8 cellular contexts compared by ENCODE assay signal in the genomic region with DNA sequence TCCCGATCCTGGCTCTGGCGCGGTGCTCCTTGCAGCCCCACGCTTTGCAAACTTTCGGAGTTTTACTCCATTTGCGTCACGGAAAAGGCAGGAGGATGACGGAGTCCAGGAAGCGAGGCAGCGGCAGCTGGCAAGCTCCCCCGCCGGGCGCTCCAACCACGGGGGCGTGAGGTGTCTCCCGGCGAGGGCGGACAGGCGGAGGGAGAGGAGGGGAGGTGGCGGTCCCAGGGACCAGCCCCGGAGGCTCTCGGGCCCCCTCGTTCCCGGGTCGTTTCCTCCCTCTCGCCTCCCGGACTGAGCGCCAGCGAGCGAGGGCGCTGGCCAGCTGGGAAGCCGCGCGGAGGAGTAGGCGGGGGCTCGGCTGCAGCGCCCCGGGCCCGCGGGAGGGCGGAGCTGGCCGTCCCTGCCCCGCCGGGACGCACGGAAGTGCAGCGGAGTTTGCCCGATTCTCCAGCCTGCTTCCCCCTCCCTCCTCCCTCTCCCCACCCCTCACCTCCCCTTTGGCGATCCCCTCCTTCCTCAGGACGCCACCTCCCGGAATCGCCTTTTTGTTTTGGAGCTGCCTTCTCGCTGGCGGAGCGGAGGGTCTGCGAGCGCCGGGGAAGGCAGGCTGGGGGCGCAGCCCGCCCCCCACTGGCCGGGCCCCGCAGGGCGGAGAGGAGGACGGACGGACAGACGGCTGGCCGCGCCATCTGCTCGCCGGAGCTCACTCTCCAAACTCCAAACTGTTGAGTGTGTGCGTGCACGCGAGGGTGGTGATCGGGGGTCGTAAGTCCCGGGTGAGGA. TPM values are rescaled to one million over a fixed set of nuclear protein-coding genes. Genes with fewer than 3 reads are reported as not detected.
A peak's percentile ranks its signal among the peaks of the same experiment; 100 is the strongest.
DNase-seq lines count a peak whose midpoint lies in the region; ATAC-seq and TF ChIP-seq lines count a peak whose summit lies in the region.

A gene with protein sequence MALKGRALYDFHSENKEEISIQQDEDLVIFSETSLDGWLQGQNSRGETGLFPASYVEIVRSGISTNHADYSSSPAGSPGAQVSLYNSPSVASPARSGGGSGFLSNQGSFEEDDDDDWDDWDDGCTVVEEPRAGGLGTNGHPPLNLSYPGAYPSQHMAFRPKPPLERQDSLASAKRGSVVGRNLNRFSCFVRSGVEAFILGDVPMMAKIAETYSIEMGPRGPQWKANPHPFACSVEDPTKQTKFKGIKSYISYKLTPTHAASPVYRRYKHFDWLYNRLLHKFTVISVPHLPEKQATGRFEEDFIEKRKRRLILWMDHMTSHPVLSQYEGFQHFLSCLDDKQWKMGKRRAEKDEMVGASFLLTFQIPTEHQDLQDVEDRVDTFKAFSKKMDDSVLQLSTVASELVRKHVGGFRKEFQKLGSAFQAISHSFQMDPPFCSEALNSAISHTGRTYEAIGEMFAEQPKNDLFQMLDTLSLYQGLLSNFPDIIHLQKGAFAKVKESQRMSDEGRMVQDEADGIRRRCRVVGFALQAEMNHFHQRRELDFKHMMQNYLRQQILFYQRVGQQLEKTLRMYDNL (plus strand): TSS at position 543 of the 786 bp plus-strand sequence. CDS start 1,191 bp downstream, outside the sequence.

- H2AFZ ChIP-seq in GM23338, result peak within 1 kb of the TSS; percentile 95
- H2AFZ ChIP-seq in OCI-LY7 (ENCODE audit: low read length), result peak within 1 kb of the TSS; percentile 57; the same call in 1 of the 2 replicates

- peak; percentile 74 for ATAC-seq in GM23338
- ATAC-seq in stimulated activated naive B cell treated with anti-CD40 and anti-IgM and Interleukin-4, amounts not matched to agents 10 μg/mL and 1 μg/mL and 100 μg/mL, for 72 hours (replicated peaks), result peak; percentile 65 to 74

- no peaks in the 10 kb centered on the region for H3K9me3 Mint-ChIP-seq in GM23338
- no peaks in the 10 kb centered on the region for H3K9me3 Mint-ChIP-seq in activated T-helper 1 cell treated with anti-CD3 and anti-CD28 coated beads, Interleukin-12 subunit alpha, Interleukin-12 subunit beta, Interleukin-2, Interleukin-4 antibody, amounts not matched to agents 30 ng/mL and 10 ng/mL and 1 ng/mL, durations not matched to agents 14 hours and 24 hours and 36 hours
- H3K9me3 Mint-ChIP-seq in stimulated activated naive B cell treated with anti-CD40 and anti-IgM and Interleukin-4, amounts not matched to agents 10 μg/mL and 1 μg/mL and 100 μg/mL, for 72 hours, result no peaks in the 10 kb centered on the region

- H3K4me3 Mint-ChIP-seq in GM23338, result peak within 1 kb of the TSS; percentile 96
- H3K4me3 Mint-ChIP-seq in activated T-helper 1 cell treated with anti-CD3 and anti-CD28 coated beads, Interleukin-12 subunit alpha, Interleukin-12 subunit beta, Interleukin-2, Interleukin-4 antibody, amounts not matched to agents 30 ng/mL and 10 ng/mL and 1 ng/mL, durations not matched to agents 14 hours and 24 hours and 36 hours, result peak within 1 kb of the TSS; percentile 89
- peak within 1 kb of the TSS; percentile 84 to 87 for H3K4me3 Mint-ChIP-seq in stimulated activated naive B cell treated with anti-CD40 and anti-IgM and Interleukin-4, amounts not matched to agents 10 μg/mL and 1 μg/mL and 100 μg/mL, for 72 hours

- H3K9ac ChIP-seq in muscle layer of colon (ENCODE audit: low read length), result peak within 1 kb of the TSS; percentile 84

- H3K9me2 ChIP-seq in GM23338 (ENCODE audit: insufficient read depth), result no peaks in the 10 kb centered on the region
- H3K9me2 ChIP-seq in OCI-LY7 (ENCODE audit: insufficient read depth, low read length), result no peaks in the 10 kb centered on the region

- H3K4me1 Mint-ChIP-seq in GM23338, result peaks cover 53% of the 10 kb centered on the region
- peaks cover 49% of the 10 kb centered on the region for H3K4me1 Mint-ChIP-seq in activated T-helper 1 cell treated with anti-CD3 and anti-CD28 coated beads, Interleukin-12 subunit alpha, Interleukin-12 subunit beta, Interleukin-2, Interleukin-4 antibody, amounts not matched to agents 30 ng/mL and 10 ng/mL and 1 ng/mL, durations not matched to agents 14 hours and 24 hours and 36 hours (ENCODE audit: low read depth)
- H3K4me1 Mint-ChIP-seq in stimulated activated naive B cell treated with anti-CD40 and anti-IgM and Interleukin-4, amounts not matched to agents 10 μg/mL and 1 μg/mL and 100 μg/mL, for 72 hours, result peaks cover 7 to 9% of the 10 kb centered on the region in 2 donors

- no TSS peak for BruUV-seq in OCI-LY7 (replicated peaks; lab: Mats Ljungman, UMichigan)

- DNase-seq in BE2C (peak; percentile 75), GM23338 (ENCODE audit: low spot score) (peak; percentile 92), OCI-LY7 (ENCODE audit: low spot score) (peak; percentile 13), fibroblast of gingiva (ENCODE audit: low read depth) (peak; percentile 91)
- DNase-seq in activated T-helper 1 cell treated with anti-CD3 and anti-CD28 coated beads, Interleukin-12 subunit alpha, Interleukin-12 subunit beta, Interleukin-2, Interleukin-4 antibody, amounts not matched to agents 30 ng/mL and 10 ng/mL and 1 ng/mL, durations not matched to agents 14 hours and 24 hours and 36 hours (ENCODE audit: low spot score), result peak; percentile 52
- peak; percentile 18 for DNase-seq in stimulated activated naive B cell treated with anti-CD40 and anti-IgM and Interleukin-4, amounts not matched to agents 10 μg/mL and 1 μg/mL and 100 μg/mL, for 72 hours
- DNase-seq in NK-92 treated with Interleukin-12 subunit alpha and Interleukin-12 subunit beta, amount 100 ng/mL, for 24 hours (lab: John Stamatoyannopoulos, UW), result no peak

- peak; percentile 61 for TF ChIP-seq CTCF in BE2C (IDR thresholded peaks at IDR 0.05; ENCODE audit: low read depth, low read length)
- peak; percentile 50 to 62 for TF ChIP-seq CTCF in GM23338 (conservative IDR thresholded peaks at IDR 0.05; ENCODE audit: low read depth in 2 of 2)
- TF ChIP-seq CTCF in OCI-LY7 (conservative IDR thresholded peaks at IDR 0.05; ENCODE audit: low read length), result peak; percentile 69

- peak within 1 kb of the TSS; percentile 99 for H3K27ac Mint-ChIP-seq in GM23338
- H3K27ac Mint-ChIP-seq in activated T-helper 1 cell treated with anti-CD3 and anti-CD28 coated beads, Interleukin-12 subunit alpha, Interleukin-12 subunit beta, Interleukin-2, Interleukin-4 antibody, amounts not matched to agents 30 ng/mL and 10 ng/mL and 1 ng/mL, durations not matched to agents 14 hours and 24 hours and 36 hours, result peak within 1 kb of the TSS; percentile 88
- peak within 1 kb of the TSS; percentile 71 for H3K27ac Mint-ChIP-seq in stimulated activated naive B cell treated with anti-CD40 and anti-IgM and Interleukin-4, amounts not matched to agents 10 μg/mL and 1 μg/mL and 100 μg/mL, for 72 hours

- peaks cover 40% of the 10 kb centered on the region for H3K79me2 ChIP-seq in GM23338 (replicated peaks; ENCODE audit: insufficient read depth)
- no peaks in the 10 kb centered on the region for H3K79me2 ChIP-seq in OCI-LY7 (ENCODE audit: insufficient read depth, low read depth, low read length)

- H3F3A ChIP-seq in GM23338 (replicated peaks; ENCODE audit: low read depth), result peaks cover 31% of the 10 kb centered on the region

- peaks cover 28% of the 10 kb centered on the region for H3K36me3 Mint-ChIP-seq in GM23338 (ENCODE audit: low read depth)
- H3K36me3 Mint-ChIP-seq in activated T-helper 1 cell treated with anti-CD3 and anti-CD28 coated beads, Interleukin-12 subunit alpha, Interleukin-12 subunit beta, Interleukin-2, Interleukin-4 antibody, amounts not matched to agents 30 ng/mL and 10 ng/mL and 1 ng/mL, durations not matched to agents 14 hours and 24 hours and 36 hours (ENCODE audit: low read depth), result peaks cover 3% of the 10 kb centered on the region
- H3K36me3 Mint-ChIP-seq in stimulated activated naive B cell treated with anti-CD40 and anti-IgM and Interleukin-4, amounts not matched to agents 10 μg/mL and 1 μg/mL and 100 μg/mL, for 72 hours, result peaks cover 0 to 2% of the 10 kb centered on the region in 2 donors

- H3K4me2 ChIP-seq in GM23338 (peak within 1 kb of the TSS; percentile 99), OCI-LY7 (ENCODE audit: low read length) (peak within 1 kb of the TSS; percentile 70)

- intact Hi-C loops in OCI-LY7 (cut with micrococcal nuclease; ENCODE audit: unreplicated experiment), result no loop called here
- intact Hi-C loops in activated T-helper 1 cell treated with anti-CD3 and anti-CD28 coated beads, Interleukin-12 subunit alpha, Interleukin-12 subunit beta, Interleukin-2, Interleukin-4 antibody, amounts not matched to agents 30 ng/mL and 10 ng/mL and 1 ng/mL, durations not matched to agents 14 hours and 24 hours and 36 hours (cut with micrococcal nuclease), result loop anchor here (1.0 to 10.0 kb wide), 3 partner anchors 8 to 1653 kb away; a partner anchor contains a TSS

- H3K27ac ChIP-seq in GM23338 (ENCODE audit: low read depth) (peak within 1 kb of the TSS; percentile 99), OCI-LY7 (ENCODE audit: low read depth, low read length, poor library complexity, severe bottlenecking) (no peak within 1 kb of the TSS), muscle layer of colon (ENCODE audit: low read depth, low read length) (peak within 1 kb of the TSS; percentile 98)

- H3K36me3 ChIP-seq in BE2C (no peaks in the 10 kb centered on the region), GM23338 (ENCODE audit: insufficient read depth) (no peaks in the 10 kb centered on the region), OCI-LY7 (ENCODE audit: insufficient read depth, low read length) (no peaks in the 10 kb centered on the region), muscle layer of colon (ENCODE audit: insufficient read depth, low read length) (no peaks in the 10 kb centered on the region)

- CTCF ChIA-PET in OCI-LY7 (lab: Charles Lee; ENCODE audit: unreplicated experiment), result no interaction called here

- H4K20me1 ChIP-seq in GM23338 (replicated peaks; ENCODE audit: insufficient read depth) (peaks cover 12% of the 10 kb centered on the region; the same call in 1 of the 2 replicates), OCI-LY7 (ENCODE audit: insufficient read depth, low read length) (no peaks in the 10 kb centered on the region)

- H3K27me3 Mint-ChIP-seq in GM23338 (ENCODE audit: insufficient read depth, low read depth, poor library complexity), result peaks cover 44% of the 10 kb centered on the region
- H3K27me3 Mint-ChIP-seq in activated T-helper 1 cell treated with anti-CD3 and anti-CD28 coated beads, Interleukin-12 subunit alpha, Interleukin-12 subunit beta, Interleukin-2, Interleukin-4 antibody, amounts not matched to agents 30 ng/mL and 10 ng/mL and 1 ng/mL, durations not matched to agents 14 hours and 24 hours and 36 hours (ENCODE audit: insufficient read depth), result peaks cover 12% of the 10 kb centered on the region
- peaks cover 10 to 18% of the 10 kb centered on the region in 2 donors for H3K27me3 Mint-ChIP-seq in stimulated activated naive B cell treated with anti-CD40 and anti-IgM and Interleukin-4, amounts not matched to agents 10 μg/mL and 1 μg/mL and 100 μg/mL, for 72 hours

- no peaks in the 10 kb centered on the region for H3K27me3 ChIP-seq in BE2C
- H3K27me3 ChIP-seq in GM23338 (ENCODE audit: insufficient read depth), result peaks cover 17% of the 10 kb centered on the region
- H3K27me3 ChIP-seq in muscle layer of colon (ENCODE audit: control insufficient read depth in 1 of 2, insufficient read depth in 2 of 2, low read length in 2 of 2), result no peaks in the 10 kb centered on the region

- POLR2A ChIA-PET in OCI-LY7 (lab: Charles Lee), result no interaction called here

- H3K4me3 ChIP-seq in BE2C (ENCODE audit: low read depth, low read length) (peak within 1 kb of the TSS; percentile 86), GM23338 (peak within 1 kb of the TSS; percentile 96), OCI-LY7 (ENCODE audit: low read depth, low read length, poor library complexity, severe bottlenecking) (peak within 1 kb of the TSS; percentile 67), muscle layer of colon (ENCODE audit: low read depth in 1 of 2, low read length in 2 of 2) (peak within 1 kb of the TSS; percentile 70 to 93)

- H3K9me3 ChIP-seq in BE2C (no peaks in the 10 kb centered on the region), OCI-LY7 (ENCODE audit: low read length) (no peaks in the 10 kb centered on the region), muscle layer of colon (ENCODE audit: low read length) (no peaks in the 10 kb centered on the region)

- H3K4me1 ChIP-seq in BE2C (no peaks in the 10 kb centered on the region), GM23338 (ENCODE audit: insufficient read depth) (peaks cover 27% of the 10 kb centered on the region), OCI-LY7 (ENCODE audit: insufficient read depth, low read length, poor library complexity, severe bottlenecking) (peaks cover 8% of the 10 kb centered on the region), muscle layer of colon (ENCODE audit: insufficient read depth, low read length) (peaks cover 48% of the 10 kb centered on the region)

RNA-seq across cellular contexts. Expression of the gene that starts here (rescaled TPM):
- 1.6 TPM for polyA plus RNA-seq in BE2C (2012; ENCODE audit: insufficient read depth, insufficient read length, low read depth)
- total RNA-seq in GM23338 (2014; rRNA removed; shearing (Covaris generic)), result 14.6 and 21.2 TPM in 2 replicates
- polyA plus RNA-seq in GM23338 (2016; fragmentation: Nextera tagmentation; extraction: Ambion mirVana), result 4.9 and 6.2 TPM in 2 replicates
- total RNA-seq in OCI-LY7 (2014; rRNA removed; shearing (Covaris generic)), result 0.05 and 0.09 TPM in 2 replicates
- 0.31 and 0.38 TPM in 2 replicates for total RNA-seq in OCI-LY7 (2022)
- total RNA-seq in activated T-helper 1 cell treated with anti-CD3 and anti-CD28 coated beads, Interleukin-12 subunit alpha, Interleukin-12 subunit beta, Interleukin-2, Interleukin-4 antibody, amounts not matched to agents 30 ng/mL and 10 ng/mL and 1 ng/mL, durations not matched to agents 14 hours and 24 hours and 36 hours, result 5.4 and 6.2 TPM in 2 replicates

Comparison
In these comparisons a context has a peak if more than half of its experiments do, and no peak if none do; other contexts are left out.
1. Peak in DNase-seq, H3K4me3 ChIP-seq and H3K4me2 ChIP-seq in OCI-LY7; RNA of the gene not detected or under 1 TPM.